In genomic region chr16:88423448-88423850, GRCh38 we compare ENCODE assay signal across 1 cellular context.
TF ChIP-seq lines count a peak whose summit lies in the region.

No MANE protein-coding gene starts in this region.

TF ChIP-seq in K562, 482 proteins besides CTCF, POLR2A, EP300 and RAD21 (continued from another document):
- TF ChIP-seq CGGBP1 (CRISPR knock-in tag; IDR thresholded peaks at IDR 0.05), result no peak
- TF ChIP-seq BCOR (IDR thresholded peaks at IDR 0.05), result no peak
- TF ChIP-seq ZNF551 (CRISPR knock-in tag; IDR thresholded peaks at IDR 0.05), result no peak
- peak; percentile 8 to 75 (median 44) for TF ChIP-seq YY1 (IDR thresholded peaks at IDR 0.05; ENCODE audit: borderline replicate concordance in 1 of 3, control insufficient read depth in 1 of 3, extremely low read depth in 1 of 3, insufficient read depth in 3 of 3, insufficient read length in 1 of 3, insufficient replicate concordance in 2 of 3, low read depth in 1 of 3, low read length in 2 of 3)
- no peak for TF ChIP-seq ZNF282 (CRISPR knock-in tag; IDR thresholded peaks at IDR 0.05)
- TF ChIP-seq MCM3 (IDR thresholded peaks at IDR 0.05), result no peak
- TF ChIP-seq, protein P1, sequence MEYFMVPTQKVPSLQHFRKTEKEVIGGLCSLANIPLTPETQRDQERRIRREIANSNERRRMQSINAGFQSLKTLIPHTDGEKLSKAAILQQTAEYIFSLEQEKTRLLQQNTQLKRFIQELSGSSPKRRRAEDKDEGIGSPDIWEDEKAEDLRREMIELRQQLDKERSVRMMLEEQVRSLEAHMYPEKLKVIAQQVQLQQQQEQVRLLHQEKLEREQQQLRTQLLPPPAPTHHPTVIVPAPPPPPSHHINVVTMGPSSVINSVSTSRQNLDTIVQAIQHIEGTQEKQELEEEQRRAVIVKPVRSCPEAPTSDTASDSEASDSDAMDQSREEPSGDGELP (CRISPR knock-in tag; IDR thresholded peaks at IDR 0.05; ENCODE audit: borderline replicate concordance), result peak; percentile 34; the same call in 1 of the 2 replicates
- no peak for TF ChIP-seq RBM15 (IDR thresholded peaks at IDR 0.05; ENCODE audit: insufficient read depth, low read length)
- TF ChIP-seq STAT5B (CRISPR knock-in tag; IDR thresholded peaks at IDR 0.05), result no peak
- TF ChIP-seq KDM1A (IDR thresholded peaks at IDR 0.05), result peak; percentile 37 to 43; a peak in 1 of 4 replicates
- no peak for TF ChIP-seq COPS2 (conservative IDR thresholded peaks at IDR 0.05)
- TF ChIP-seq POLR3G (IDR thresholded peaks at IDR 0.05; ENCODE audit: extremely low read depth, insufficient read length, insufficient replicate concordance), result no peak
